7 cellular contexts compared by ENCODE assay signal in the genomic region with DNA sequence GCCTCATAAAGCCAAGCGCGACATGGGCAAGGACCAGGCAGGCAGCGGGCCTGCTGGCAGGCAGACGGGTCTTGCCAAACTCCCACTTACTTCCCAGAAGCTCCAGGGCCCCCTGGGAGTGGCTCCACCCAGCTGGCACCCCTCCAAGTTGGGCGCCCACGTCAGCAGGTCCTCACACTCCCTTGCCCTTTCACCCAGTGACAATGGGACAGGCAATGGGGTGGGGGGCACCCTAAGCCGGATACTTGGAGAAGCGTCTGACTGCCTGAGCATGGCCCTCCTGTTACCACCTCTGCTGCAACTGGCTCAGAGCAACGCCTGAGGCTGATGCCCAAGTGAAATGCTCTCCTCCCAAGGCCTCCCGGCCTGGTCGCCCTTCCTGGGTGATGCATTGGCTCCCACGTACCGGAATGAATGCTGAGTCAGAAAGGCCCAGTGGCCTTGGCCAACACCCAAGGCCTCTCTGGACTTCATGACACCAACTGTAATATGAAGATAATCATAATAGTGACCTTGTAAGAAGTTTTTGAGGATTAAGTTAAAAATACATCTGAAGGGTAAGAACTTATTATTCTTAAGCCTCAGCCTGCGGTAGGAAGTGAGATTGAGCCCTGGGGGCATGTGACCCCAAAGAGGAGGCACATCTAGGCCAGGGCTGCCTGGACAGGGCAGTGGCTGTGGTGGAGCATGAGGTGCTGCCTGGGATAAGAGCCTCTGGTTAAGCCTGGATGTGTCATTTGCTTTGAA. TPM values are rescaled to one million over a fixed set of nuclear protein-coding genes. Genes with fewer than 3 reads are reported as not detected.
DNase-seq lines count a peak whose midpoint lies in the region; ATAC-seq and TF ChIP-seq lines count a peak whose summit lies in the region.

No MANE protein-coding gene starts in this region.

- ATAC-seq in lung (ENCODE audit: insufficient read depth, low FRiP score), result peak; percentile 47
- no peak for ATAC-seq in activated T-cell treated with anti-CD3 and anti-CD28 coated beads, Interleukin-2, amount 50 U/mL, for 72 hours (replicated peaks in 1 of 2)

- WGBS in lung, 2 donors, result 57 to 67% methylated on average over 14 of the region's 14 CpGs

- peak; percentile 84 for DNase-seq in MG63
- DNase-seq in chondrocyte (ENCODE audit: low spot score), result no peak
- peak; percentile 61 for DNase-seq in lung (ENCODE audit: low spot score)
- peak; percentile 67 for DNase-seq in ureter (ENCODE audit: low spot score)
- DNase-seq in occipital lobe (lab: John Stamatoyannopoulos, UW), result no peak
- no peak for DNase-seq in activated T-cell treated with anti-CD3 and anti-CD28 coated beads, Interleukin-2, amount 50 U/mL, for 72 hours
- no peak for DNase-seq in CD1c-positive myeloid dendritic cell (ENCODE audit: extremely low spot score)

- H3K4me3 ChIP-seq in MG63 (no peak overlapping the region), lung (no peak overlapping the region)

- no peak overlapping the region for H3K4me3 Mint-ChIP-seq in chondrocyte (ENCODE audit: unreplicated experiment)
- H3K4me3 Mint-ChIP-seq in activated T-cell treated with anti-CD3 and anti-CD28 coated beads, Interleukin-2, amount 50 U/mL, for 72 hours, result no peak overlapping the region

- H3K36me3 Mint-ChIP-seq in chondrocyte (ENCODE audit: low read depth), result no peaks in the 10 kb centered on the region
- H3K36me3 Mint-ChIP-seq in activated T-cell treated with anti-CD3 and anti-CD28 coated beads, Interleukin-2, amount 50 U/mL, for 72 hours (ENCODE audit: insufficient read depth in 2 of 2), result no peaks in the 10 kb centered on the region

- H3K4me1 ChIP-seq in lung (ENCODE audit: control insufficient read depth in 2 of 2, insufficient read depth in 2 of 2, low read length in 2 of 2), result peaks cover 4 to 22% of the 10 kb centered on the region in 2 donors

- no peaks in the 10 kb centered on the region for H3K9me3 Mint-ChIP-seq in chondrocyte (ENCODE audit: low read depth)
- H3K9me3 Mint-ChIP-seq in activated T-cell treated with anti-CD3 and anti-CD28 coated beads, Interleukin-2, amount 50 U/mL, for 72 hours, result no peaks in the 10 kb centered on the region

- peak overlapping the region; percentile 94 for H3K27ac Mint-ChIP-seq in chondrocyte (ENCODE audit: unreplicated experiment)
- no peak overlapping the region for H3K27ac Mint-ChIP-seq in activated T-cell treated with anti-CD3 and anti-CD28 coated beads, Interleukin-2, amount 50 U/mL, for 72 hours

- peaks cover 59% of the 10 kb centered on the region for H3K4me1 Mint-ChIP-seq in chondrocyte (ENCODE audit: low read depth)
- H3K4me1 Mint-ChIP-seq in activated T-cell treated with anti-CD3 and anti-CD28 coated beads, Interleukin-2, amount 50 U/mL, for 72 hours (ENCODE audit: low read depth), result no peaks in the 10 kb centered on the region

- H3K27me3 Mint-ChIP-seq in chondrocyte (ENCODE audit: low read depth), result no peaks in the 10 kb centered on the region
- peaks cover 5% of the 10 kb centered on the region for H3K27me3 Mint-ChIP-seq in activated T-cell treated with anti-CD3 and anti-CD28 coated beads, Interleukin-2, amount 50 U/mL, for 72 hours (ENCODE audit: low read depth)

- H3K36me3 ChIP-seq in MG63 (no peaks in the 10 kb centered on the region), lung (ENCODE audit: control insufficient read depth in 2 of 2, insufficient read depth in 2 of 2, low read length in 2 of 2) (no peaks in the 10 kb centered on the region)

- peak overlapping the region; percentile 68 to 91 for H3K27ac ChIP-seq in lung (ENCODE audit: low read depth in 1 of 2, low read length in 1 of 2)

- no peak for TF ChIP-seq CTCF in chondrocyte (IDR thresholded peaks at IDR 0.05)
- no peak for TF ChIP-seq CTCF in lung (IDR thresholded peaks at IDR 0.05; ENCODE audit: control extremely low read depth, extremely low read depth)

- no peaks in the 10 kb centered on the region for H3K9me3 ChIP-seq in MG63
- peaks cover 0 to 2% of the 10 kb centered on the region in 2 donors for H3K9me3 ChIP-seq in lung (ENCODE audit: control insufficient read depth in 2 of 2, insufficient read depth in 1 of 2, low read length in 1 of 2)

- H3K27me3 ChIP-seq in MG63 (no peaks in the 10 kb centered on the region), lung (ENCODE audit: control insufficient read depth, insufficient read depth) (no peaks in the 10 kb centered on the region)

RNA-seq across cellular contexts. Expression of gene KCNK3, which starts 31.7 kb away (rescaled TPM):
- 0.69 TPM in 1 of 2 replicates, not detected in the other for total RNA-seq in MG63 (2014; rRNA removed; shearing (Covaris generic); ENCODE audit: low replicate concordance)
- total RNA-seq in chondrocyte, result 0.77 to 2.9 TPM (median 2.8 TPM) in 3 replicates
- total RNA-seq in lung, result 10 to 100 TPM; 27.7 to 29.9 TPM
- polyA plus RNA-seq in lung, result 10 to 100 TPM in 1 of 2 donors, 1 to 10 TPM in 1; 6.7 to 12.2 TPM
- total RNA-seq in ureter, result 9.2 TPM
- 3.6 TPM for total RNA-seq in occipital lobe
- total RNA-seq in activated T-cell treated with anti-CD3 and anti-CD28 coated beads, Interleukin-2, amount 50 U/mL, for 72 hours, result not detected

RNA-seq across cellular contexts. Expression of gene SLC35F6, which starts 39.9 kb away (rescaled TPM):
- 18.9 and 31.0 TPM in 2 replicates for total RNA-seq in MG63 (2014; rRNA removed; shearing (Covaris generic); ENCODE audit: low replicate concordance)
- total RNA-seq in chondrocyte, result 35.5 to 48.4 TPM (median 46.1 TPM) in 3 replicates
- total RNA-seq in lung, result 10 to 100 TPM; 14.8 to 49.9 TPM
- polyA plus RNA-seq in lung, result 10 to 100 TPM; 21.2 to 21.6 TPM
- total RNA-seq in ureter, result 40.9 TPM
- 17.3 TPM for total RNA-seq in occipital lobe
- total RNA-seq in activated T-cell treated with anti-CD3 and anti-CD28 coated beads, Interleukin-2, amount 50 U/mL, for 72 hours, result 1 to 10 TPM; 6.1 to 7.2 TPM

Comparison
In these comparisons a context has a peak if more than half of its experiments do, and no peak if none do; other contexts are left out.
1. DNase-seq: peak in MG63 (single experiment), lung (single experiment) and ureter (single experiment); none in chondrocyte (single experiment), occipital lobe (single experiment), activated T-cell treated with anti-CD3 and anti-CD28 coated beads, Interleukin-2, amount 50 U/mL, for 72 hours (0 of 2) and CD1c-positive myeloid dendritic cell (single experiment).